ENCODE assay signal across 8 cellular contexts in the genomic region with DNA sequence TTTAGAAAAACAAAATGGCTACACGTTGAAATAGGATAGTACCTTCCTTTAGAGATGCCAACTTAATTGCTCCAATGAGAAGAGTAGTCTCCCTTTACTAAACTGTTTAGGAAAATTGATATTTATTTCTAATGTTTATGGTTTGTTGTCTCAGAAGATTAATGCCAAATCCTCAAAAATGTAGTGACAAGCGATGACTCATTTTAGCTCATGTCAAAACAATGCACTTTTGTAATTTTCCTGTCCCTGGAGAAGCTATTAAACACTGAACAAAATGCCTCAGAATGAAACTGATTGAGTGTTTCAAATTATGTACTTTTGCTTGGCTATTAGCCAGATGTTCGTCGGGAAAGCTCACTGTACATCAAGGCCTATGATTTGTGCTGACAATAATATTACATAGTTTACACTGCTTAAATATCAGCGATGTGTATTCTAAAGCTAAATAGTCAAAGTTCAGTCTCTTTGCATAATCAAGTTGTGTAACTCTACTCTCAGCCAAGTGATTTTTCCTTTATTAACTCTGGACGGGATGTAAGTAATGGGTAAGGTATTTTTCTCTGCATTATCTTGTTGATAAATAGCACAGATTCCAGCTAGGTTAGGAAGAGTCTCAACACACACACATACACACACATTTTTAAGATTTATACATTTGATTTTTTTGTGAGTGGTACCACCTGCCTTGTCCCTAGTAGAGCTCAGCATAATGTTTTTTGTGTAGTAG.
DNase-seq lines count a peak whose midpoint lies in the region; TF ChIP-seq lines count a peak whose summit lies in the region.

No MANE protein-coding gene starts in this region.

- no peaks in the 10 kb centered on the region; the same call in 1 of the 2 replicates for H3K79me2 ChIP-seq in H9 (ENCODE audit: insufficient read depth, low read length)

- H3K9me3 ChIP-seq in colonic mucosa = no peaks in the 10 kb centered on the region
- H3K9me3 ChIP-seq in muscle layer of colon (ENCODE audit: low read length) = no peaks in the 10 kb centered on the region
- H3K9me3 ChIP-seq in H9 (ENCODE audit: control insufficient read depth, low read depth, low read length) = no peaks in the 10 kb centered on the region
- no peaks in the 10 kb centered on the region for H3K9me3 ChIP-seq in CD4-positive, alpha-beta memory T cell (ENCODE audit: control insufficient read depth in 1 of 2, low read length in 2 of 2)

- H3K4me3 ChIP-seq in colonic mucosa (no peak overlapping the region), muscle layer of colon (ENCODE audit: low read depth in 1 of 2, low read length in 2 of 2) (no peak overlapping the region)
- H3K4me3 ChIP-seq in CD4-positive, alpha-beta memory T cell (ENCODE audit: low read length in 2 of 2) = no peak overlapping the region

- H3K56ac ChIP-seq in H9 (ENCODE audit: insufficient read length, low read depth, low read length) = no peak overlapping the region

- H3K27ac ChIP-seq in colonic mucosa (peak overlapping the region; percentile 18), muscle layer of colon (ENCODE audit: low read depth, low read length) (peak overlapping the region; percentile 32), H9 (ENCODE audit: insufficient read length, low read depth, low read length) (no peak overlapping the region)
- H3K27ac ChIP-seq in CD4-positive, alpha-beta memory T cell (ENCODE audit: low read depth, low read length) = no peak overlapping the region

- CTCF ChIA-PET in CD4-positive, alpha-beta memory T cell (lab: Charles Lee; ENCODE audit: partially characterized antibody) = no interaction called here

- H4K8ac ChIP-seq in H9 (replicated peaks; ENCODE audit: insufficient read length, low read depth, low read length) = no peak overlapping the region

- H3K4ac ChIP-seq in H9 (ENCODE audit: low read depth, low read length) = no peak overlapping the region

- H3K23me2 ChIP-seq in H9 (ENCODE audit: insufficient read length, low read depth, low read length, poor library complexity, severe bottlenecking) = no peaks in the 10 kb centered on the region

- no peak overlapping the region for H4K5ac ChIP-seq in H9 (ENCODE audit: insufficient read length, low read depth, low read length)

- H4K91ac ChIP-seq in H9 (ENCODE audit: insufficient read length, low read depth, low read length) = no peak overlapping the region

- intact Hi-C loops in colonic mucosa (cut with DNase I) = no loop called here
- intact Hi-C loops in CD4-positive, alpha-beta memory T cell (cut with micrococcal nuclease) = no loop called here

- H3K9ac ChIP-seq in colonic mucosa (ENCODE audit: low read depth in 2 of 2, low read length in 2 of 2) (no peak overlapping the region), muscle layer of colon (ENCODE audit: low read length) (no peak overlapping the region), H9 (ENCODE audit: extremely low read depth, insufficient read length, low read length) (no peak overlapping the region)

- no peaks in the 10 kb centered on the region for H3K27me3 ChIP-seq in colonic mucosa
- no peaks in the 10 kb centered on the region for H3K27me3 ChIP-seq in muscle layer of colon (ENCODE audit: control insufficient read depth in 1 of 2, insufficient read depth in 2 of 2, low read length in 2 of 2)
- no peaks in the 10 kb centered on the region for H3K27me3 ChIP-seq in H9 (ENCODE audit: insufficient read depth, low read length)
- no peaks in the 10 kb centered on the region for H3K27me3 ChIP-seq in CD4-positive, alpha-beta memory T cell (ENCODE audit: insufficient read depth, low read length)

- H2BK12ac ChIP-seq in H9 (ENCODE audit: insufficient read length, low read depth, low read length) = no peak overlapping the region

- no peak overlapping the region for H3K23ac ChIP-seq in H9 (ENCODE audit: insufficient read length, low read depth, low read length)

- H3K36me3 ChIP-seq in colonic mucosa (no peaks in the 10 kb centered on the region), muscle layer of colon (ENCODE audit: insufficient read depth, low read length) (no peaks in the 10 kb centered on the region)
- H3K36me3 ChIP-seq in CD4-positive, alpha-beta memory T cell (ENCODE audit: insufficient read depth, low read length) = no peaks in the 10 kb centered on the region

- no peaks in the 10 kb centered on the region for H3K27me3 Mint-ChIP-seq in H9 (ENCODE audit: low read depth)
- no peaks in the 10 kb centered on the region for H3K27me3 Mint-ChIP-seq in CD4-positive, alpha-beta memory T cell
- H3K27me3 Mint-ChIP-seq in T-helper 2 cell treated with Interferon-gamma antibody and Interleukin-4, amounts not matched to agents 5 μg/mL and 100 μg/mL, for 36 hours (ENCODE audit: low read depth) = no peaks in the 10 kb centered on the region
- no peaks in the 10 kb centered on the region for H3K27me3 Mint-ChIP-seq in immature natural killer cell (ENCODE audit: low read depth in 3 of 3)

- H3K36me3 Mint-ChIP-seq in H9 (ENCODE audit: insufficient read depth in 1 of 3, low read depth in 3 of 3) (no peaks in the 10 kb centered on the region), immature natural killer cell (no peaks in the 10 kb centered on the region)
- peaks cover 0 to 8% of the 10 kb centered on the region in 2 donors for H3K36me3 Mint-ChIP-seq in CD4-positive, alpha-beta memory T cell
- H3K36me3 Mint-ChIP-seq in T-helper 2 cell treated with Interferon-gamma antibody and Interleukin-4, amounts not matched to agents 5 μg/mL and 100 μg/mL, for 36 hours (ENCODE audit: low read depth) = peaks cover 3% of the 10 kb centered on the region

- no peak overlapping the region for H2BK5ac ChIP-seq in H9 (ENCODE audit: insufficient read length, low read length)

- H3K14ac ChIP-seq in H9 (ENCODE audit: insufficient read depth, low read length) = no peak overlapping the region

- no peak overlapping the region for H3K4me2 ChIP-seq in H9 (ENCODE audit: insufficient read depth, insufficient read length, low read length)

- TF ChIP-seq CTCF in colonic mucosa (IDR thresholded peaks at IDR 0.05) = no peak
- TF ChIP-seq CTCF in H9 (conservative IDR thresholded peaks at IDR 0.05) = no peak

- DNase-seq in COR-L47 (lab: John Stamatoyannopoulos, UW) = peak; percentile 69
- DNase-seq in NCI-H1105 (lab: John Stamatoyannopoulos, UW) = peak; percentile 60
- no peak for DNase-seq in colonic mucosa
- DNase-seq in H9 = no peak
- no peak for DNase-seq in CD4-positive, alpha-beta memory T cell
- no peak for DNase-seq in T-helper 2 cell treated with Interferon-gamma antibody and Interleukin-4, amounts not matched to agents 5 μg/mL and 100 μg/mL, for 36 hours (ENCODE audit: low spot score)
- no peak for DNase-seq in immature natural killer cell

- no peak overlapping the region for H3T11ph ChIP-seq in H9 (ENCODE audit: low read length)

- POLR2A ChIA-PET in CD4-positive, alpha-beta memory T cell (lab: Charles Lee; ENCODE audit: partially characterized antibody) = no interaction called here

- no peaks in the 10 kb centered on the region for H4K20me1 ChIP-seq in H9 (ENCODE audit: control insufficient read depth, insufficient read depth, insufficient read length)

- H2BK15ac ChIP-seq in H9 (ENCODE audit: low read depth, low read length) = no peak overlapping the region

- no peaks in the 10 kb centered on the region for H3K79me1 ChIP-seq in H9 (ENCODE audit: insufficient read depth, low read depth, low read length, poor library complexity, severe bottlenecking)

- H3K4me3 Mint-ChIP-seq in H9 (no peak overlapping the region), immature natural killer cell (no peak overlapping the region)
- H3K4me3 Mint-ChIP-seq in CD4-positive, alpha-beta memory T cell = no peak overlapping the region
- no peak overlapping the region for H3K4me3 Mint-ChIP-seq in T-helper 2 cell treated with Interferon-gamma antibody and Interleukin-4, amounts not matched to agents 5 μg/mL and 100 μg/mL, for 36 hours

- H2BK20ac ChIP-seq in H9 (ENCODE audit: low read depth, low read length, poor library complexity, severe bottlenecking) = no peak overlapping the region

- H3K27ac Mint-ChIP-seq in H9 (no peak overlapping the region), immature natural killer cell (no peak overlapping the region)
- H3K27ac Mint-ChIP-seq in CD4-positive, alpha-beta memory T cell = no peak overlapping the region
- H3K27ac Mint-ChIP-seq in T-helper 2 cell treated with Interferon-gamma antibody and Interleukin-4, amounts not matched to agents 5 μg/mL and 100 μg/mL, for 36 hours = no peak overlapping the region

- H2BK120ac ChIP-seq in H9 (ENCODE audit: low read depth, low read length, poor library complexity, severe bottlenecking) = no peak overlapping the region

- no peak overlapping the region for H2AFZ ChIP-seq in H9 (ENCODE audit: low read length)

- H2AK5ac ChIP-seq in H9 (ENCODE audit: insufficient read length, low read length) = no peak overlapping the region

- no peak overlapping the region for H3K18ac ChIP-seq in H9 (ENCODE audit: insufficient read length, low read depth, low read length)

- WGBS in H9 (ENCODE audit: extremely low coverage, insufficient read length, low lambda C conversion rate) = no CpG with 5 or more reads among the region's 6 CpGs

- peaks cover 1 to 16% of the 10 kb centered on the region in 2 experiments for H3K4me1 Mint-ChIP-seq in H9
- H3K4me1 Mint-ChIP-seq in CD4-positive, alpha-beta memory T cell = peaks cover 0 to 4% (median under 1%) of the 10 kb centered on the region in 4 donors
- H3K4me1 Mint-ChIP-seq in T-helper 2 cell treated with Interferon-gamma antibody and Interleukin-4, amounts not matched to agents 5 μg/mL and 100 μg/mL, for 36 hours (ENCODE audit: low read depth) = peaks cover 29% of the 10 kb centered on the region
- no peaks in the 10 kb centered on the region for H3K4me1 Mint-ChIP-seq in immature natural killer cell

- H3K9me3 Mint-ChIP-seq in H9 = no peaks in the 10 kb centered on the region
- no peaks in the 10 kb centered on the region for H3K9me3 Mint-ChIP-seq in CD4-positive, alpha-beta memory T cell
- H3K9me3 Mint-ChIP-seq in T-helper 2 cell treated with Interferon-gamma antibody and Interleukin-4, amounts not matched to agents 5 μg/mL and 100 μg/mL, for 36 hours = no peaks in the 10 kb centered on the region
- H3K9me3 Mint-ChIP-seq in immature natural killer cell = no peaks in the 10 kb centered on the region

- H3K4me1 ChIP-seq in colonic mucosa (no peaks in the 10 kb centered on the region), muscle layer of colon (ENCODE audit: insufficient read depth, low read length) (peaks cover 5% of the 10 kb centered on the region), H9 (ENCODE audit: insufficient read depth, low read length) (no peaks in the 10 kb centered on the region; the same call in 1 of the 2 replicates)
- no peaks in the 10 kb centered on the region for H3K4me1 ChIP-seq in CD4-positive, alpha-beta memory T cell (ENCODE audit: insufficient read depth, low read length)

Comparison
In these comparisons a context has a peak if more than half of its experiments do, and no peak if none do; other contexts are left out.
1. DNase-seq: peak in COR-L47 (single experiment) and NCI-H1105 (single experiment); none in colonic mucosa (single experiment), H9 (single experiment), CD4-positive, alpha-beta memory T cell (0 of 5), T-helper 2 cell treated with Interferon-gamma antibody and Interleukin-4, amounts not matched to agents 5 μg/mL and 100 μg/mL, for 36 hours (single experiment) and immature natural killer cell (0 of 3).
2. H3K27ac ChIP-seq: peak in colonic mucosa (single experiment) and muscle layer of colon (single experiment); none in H9 (single experiment) and CD4-positive, alpha-beta memory T cell (single experiment).